10 cellular contexts compared by ENCODE assay signal in the genomic region with DNA sequence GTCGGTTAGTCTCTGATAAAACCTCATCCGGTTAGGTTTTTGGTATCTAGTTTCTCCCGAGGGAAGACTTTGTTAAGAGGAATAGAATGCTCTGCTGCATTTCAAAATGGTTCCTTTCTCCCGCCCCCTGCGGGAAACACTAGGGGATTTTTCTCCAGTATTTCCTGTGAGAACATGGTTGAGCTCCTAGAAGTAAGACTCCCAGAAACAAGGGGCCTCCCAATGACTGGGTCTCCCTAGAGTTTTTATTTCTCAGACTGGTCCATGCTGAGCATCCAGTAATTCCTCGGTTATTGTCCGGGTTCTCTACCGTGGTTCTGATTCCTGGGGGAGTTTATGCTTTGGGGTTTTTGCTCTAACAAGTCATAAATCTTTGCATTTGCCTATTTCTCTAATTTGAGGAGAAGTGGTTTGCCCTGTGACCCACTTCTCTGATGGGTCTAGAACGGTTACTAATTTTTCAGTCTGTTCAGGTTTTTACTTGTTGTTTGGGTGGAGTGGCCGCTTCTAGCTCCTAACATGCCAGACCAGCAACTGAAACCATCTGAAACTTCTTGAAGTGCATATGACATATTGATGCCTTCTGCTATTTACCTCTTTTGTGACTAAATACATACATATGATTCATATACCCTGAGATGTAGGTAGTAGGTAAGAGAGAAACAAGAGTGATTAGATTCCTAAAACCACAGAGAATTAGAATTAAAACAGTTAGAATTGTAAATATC. TPM values are rescaled to one million over a fixed set of nuclear protein-coding genes. Genes with fewer than 3 reads are reported as not detected.
DNase-seq lines count a peak whose midpoint lies in the region; ATAC-seq, FAIRE-seq and TF ChIP-seq lines count a peak whose summit lies in the region.
"Had no signal": no experiment of that assay in that cellular context is flagged by ENCODE, and none has a peak within 500 bp of the region (broad histone marks: within the 10 kb centered on the region; RNA-seq: fewer than 3 reads in every experiment).

No MANE protein-coding gene starts in this region.

- H3K27ac ChIP-seq in esophagus squamous epithelium: no peak overlapping the region

- no peaks in the 10 kb centered on the region for H3K36me3 ChIP-seq in esophagus squamous epithelium

- peaks cover 0 to 8% (median 0%) of the 10 kb centered on the region in 4 donors for H3K27me3 ChIP-seq in esophagus squamous epithelium

- no peaks in the 10 kb centered on the region for H3K9me3 ChIP-seq in esophagus squamous epithelium

- H3K4me3 Mint-ChIP-seq in activated naive CD4-positive, alpha-beta T cell treated with anti-CD3 and anti-CD28 coated beads for 36 hours: no peak overlapping the region
- no peak overlapping the region for H3K4me3 Mint-ChIP-seq in activated B cell treated with CpG ODN at 0.5 μM for 24 hours

- intact Hi-C loops in activated naive CD4-positive, alpha-beta T cell treated with anti-CD3 and anti-CD28 coated beads for 36 hours (cut with micrococcal nuclease): loop anchor here (2.0 to 10.0 kb wide), 2 partner anchors 25 to 355 kb away; a partner anchor contains a TSS
- intact Hi-C loops in activated B cell treated with CpG ODN at 0.5 μM for 24 hours (cut with micrococcal nuclease) (loop anchor here (2.0 to 5.0 kb wide), 2 partner anchors 25 to 357 kb away; a partner anchor contains a TSS), esophagus squamous epithelium (cut with DNase I) (loop anchor here (5.0 kb wide), 1 partner anchor 212 kb away; no protein-coding TSS in a partner anchor)

- POLR2A ChIA-PET in activated B cell treated with CpG ODN at 0.5 μM for 24 hours (lab: Charles Lee): interaction anchor here (0.6 kb wide), 1 partner anchor 806 kb away, joined by 3 read pairs; no protein-coding TSS in a partner anchor

- DNase-seq in activated naive CD4-positive, alpha-beta T cell treated with anti-CD3 and anti-CD28 coated beads for 36 hours: peak; percentile 44
- DNase-seq in activated naive CD4-positive, alpha-beta T cell treated with anti-CD3 and anti-CD28 coated beads, Interleukin-2, amount 50 U/mL, for 16 hours: no peak
- DNase-seq in activated B cell treated with CpG ODN at 0.5 μM for 24 hours: no peak
- DNase-seq in RCC 7860 (ENCODE audit: low spot score): no peak
- DNase-seq in NCI-H2196 (lab: John Stamatoyannopoulos, UW; ENCODE audit: unreplicated experiment): no peak
- no peak for DNase-seq in cerebellum (ENCODE audit: low spot score)
- DNase-seq in esophagus squamous epithelium (lab: John Stamatoyannopoulos, UW): no peak
- DNase-seq: dorsolateral prefrontal cortex had no signal

- no peak for TF ChIP-seq POLR2A in esophagus squamous epithelium (IDR thresholded peaks at IDR 0.05)

- peaks cover 90% of the 10 kb centered on the region for H3K4me1 Mint-ChIP-seq in activated naive CD4-positive, alpha-beta T cell treated with anti-CD3 and anti-CD28 coated beads for 36 hours (ENCODE audit: low read depth)
- peaks cover 27% of the 10 kb centered on the region for H3K4me1 Mint-ChIP-seq in activated B cell treated with CpG ODN at 0.5 μM for 24 hours

- peak; percentile 75 for ATAC-seq in HG02870 (IDR thresholded peaks at IDR 0.05; ENCODE audit: unreplicated experiment)
- ATAC-seq in activated B cell treated with CpG ODN at 0.5 μM for 24 hours (ENCODE audit: low read depth): no peak
- ATAC-seq: Panc1 had no signal

- 44% methylated on average over 9 to 10 of the region's 10 CpGs for WGBS in esophagus squamous epithelium, 2 donors

- peaks cover 74% of the 10 kb centered on the region for H3K36me3 Mint-ChIP-seq in activated naive CD4-positive, alpha-beta T cell treated with anti-CD3 and anti-CD28 coated beads for 36 hours (ENCODE audit: low read depth)
- H3K36me3 Mint-ChIP-seq in activated B cell treated with CpG ODN at 0.5 μM for 24 hours (ENCODE audit: low read depth): peaks cover 82% of the 10 kb centered on the region

- no peaks in the 10 kb centered on the region for H3K27me3 Mint-ChIP-seq in activated naive CD4-positive, alpha-beta T cell treated with anti-CD3 and anti-CD28 coated beads for 36 hours (ENCODE audit: low read depth)
- H3K27me3 Mint-ChIP-seq in activated B cell treated with CpG ODN at 0.5 μM for 24 hours: no peaks in the 10 kb centered on the region

- TF ChIP-seq CTCF in activated B cell treated with CpG ODN at 0.5 μM for 24 hours (IDR thresholded peaks at IDR 0.05): no peak
- no peak for TF ChIP-seq CTCF in esophagus squamous epithelium (IDR thresholded peaks at IDR 0.05)

- H3K27ac Mint-ChIP-seq in activated naive CD4-positive, alpha-beta T cell treated with anti-CD3 and anti-CD28 coated beads for 36 hours: peak overlapping the region; percentile 76
- peak overlapping the region; percentile 44 for H3K27ac Mint-ChIP-seq in activated B cell treated with CpG ODN at 0.5 μM for 24 hours

- H3K9me3 Mint-ChIP-seq in activated naive CD4-positive, alpha-beta T cell treated with anti-CD3 and anti-CD28 coated beads for 36 hours: no peaks in the 10 kb centered on the region
- H3K9me3 Mint-ChIP-seq in activated B cell treated with CpG ODN at 0.5 μM for 24 hours: no peaks in the 10 kb centered on the region

- no peak for FAIRE-seq in RCC 7860 (lab: Jason Lieb, UNC)

- no peak overlapping the region for H3K4me3 ChIP-seq in esophagus squamous epithelium
- H3K4me3 ChIP-seq: dorsolateral prefrontal cortex had no signal

- no peaks in the 10 kb centered on the region for H3K4me1 ChIP-seq in esophagus squamous epithelium

- CTCF ChIA-PET in activated naive CD4-positive, alpha-beta T cell treated with anti-CD3 and anti-CD28 coated beads for 36 hours (lab: Charles Lee): interaction anchor here (0.9 to 5.3 kb wide), 10 partner anchors 9 to 210 kb away, joined by 3 to 121 read pairs (median 10); a partner anchor contains a TSS
- CTCF ChIA-PET in activated B cell treated with CpG ODN at 0.5 μM for 24 hours (lab: Charles Lee): interaction anchor here (0.9 to 3.2 kb wide), 3 partner anchors 34 to 209 kb away, joined by 3 to 28 read pairs (median 3); no protein-coding TSS in a partner anchor

RNA-seq across cellular contexts. Expression of a gene that starts 25.1 kb away (rescaled TPM):
- 10 to 100 TPM; 43.9 to 45.1 TPM for total RNA-seq in activated naive CD4-positive, alpha-beta T cell treated with anti-CD3 and anti-CD28 coated beads for 36 hours
- 31.5 and 35.5 TPM in 2 replicates for total RNA-seq in activated B cell treated with CpG ODN at 0.5 μM for 24 hours
- not detected for total RNA-seq in cerebellum
- total RNA-seq in esophagus squamous epithelium: 1 to 10 TPM in 2 of 4 donors, under 1 TPM in 1, not detected in 1; 0.31 to 6.7 (median 2.0) TPM
